ENCODE assay signal across 20 cellular contexts in genomic region chr11:133227674-133228111, GRCh38.
A peak's percentile ranks its signal among the peaks of the same experiment; 100 is the strongest.
DNase-seq lines count a peak whose midpoint lies in the region; ATAC-seq lines count a peak whose summit lies in the region.
"Had no signal": no experiment of that assay in that cellular context is flagged by ENCODE, and none has a peak within 500 bp of the region (broad histone marks: within the 10 kb centered on the region; RNA-seq: fewer than 3 reads in every experiment).

No MANE protein-coding gene starts in this region.

- H3K27ac ChIP-seq in ectodermal cell (ENCODE audit: insufficient read depth, low read depth, low read length, poor library complexity, severe bottlenecking) = peak overlapping the region; percentile 30
- H3K27ac ChIP-seq in caudate nucleus (ENCODE audit: low read depth, low read length) = no peak overlapping the region
- H3K27ac ChIP-seq: 22Rv1, C4-2B, PC-9 had no signal

- DNase-seq in NCI-H1092 (lab: John Stamatoyannopoulos, UW) (peak; percentile 29), NCI-H1092 treated with DMSO at 0.1 percent for 48 hours (lab: John Stamatoyannopoulos, UW) (no peak), NCI-H146 (lab: John Stamatoyannopoulos, UW) (peak; percentile 76), islet precursor cell (peak; percentile 70), caudate nucleus (lab: John Stamatoyannopoulos, UW) (no peak), GM19238 (ENCODE audit: insufficient read length, low spot score) (no peak)
- DNase-seq in naive thymus-derived CD8-positive, alpha-beta T cell = no peak
- DNase-seq: AML-193, DMS79, HCEC 1CT, Kasumi-1, MG63, NCI-H1048, NCI-H187 treated with DMSO at 0.1 percent for 48 hours, NCI-H2171 treated with DMSO at 0.1 percent for 48 hours, NCI-H510A treated with DMSO at 0.1 percent for 48 hours, PC-9 had no signal

- whole genome bisulfite sequencing in ectodermal cell, 2 experiments = 41 to 47% methylated on average over 8 of the region's 8 CpGs

- H3K36me3 ChIP-seq in ectodermal cell (ENCODE audit: control insufficient read depth, insufficient read depth, low read length) = no peaks in the 10 kb centered on the region
- H3K36me3 ChIP-seq: MG63 had no signal

- POLR2A ChIA-PET in naive thymus-derived CD8-positive, alpha-beta T cell (lab: Charles Lee) = no interaction called here

- peaks cover 0 to 4% (median 0%) of the 10 kb centered on the region in 3 donors for H3K36me3 Mint-ChIP-seq in naive thymus-derived CD8-positive, alpha-beta T cell

- peaks cover 0 to 4% (median 0%) of the 10 kb centered on the region in 9 donors for H3K9me3 Mint-ChIP-seq in naive thymus-derived CD8-positive, alpha-beta T cell

- H3K27me3 ChIP-seq in ectodermal cell (ENCODE audit: control insufficient read depth, insufficient read depth, low read length, poor library complexity, severe bottlenecking) = peaks cover 39% of the 10 kb centered on the region
- H3K27me3 ChIP-seq: MG63 had no signal

- H3K4me3 ChIP-seq in ectodermal cell (ENCODE audit: insufficient read depth, low read depth, low read length) = no peak overlapping the region
- H3K4me3 ChIP-seq: MG63, PC-9 had no signal

- H3K4me1 ChIP-seq in ectodermal cell (ENCODE audit: control insufficient read depth, insufficient read depth, low read length) = peaks cover 29% of the 10 kb centered on the region

- no peak for ATAC-seq in naive thymus-derived CD8-positive, alpha-beta T cell

- no peaks in the 10 kb centered on the region for H3K4me1 Mint-ChIP-seq in naive thymus-derived CD8-positive, alpha-beta T cell

- H3K27ac Mint-ChIP-seq in naive thymus-derived CD8-positive, alpha-beta T cell = no peak overlapping the region

- H3K4me3 Mint-ChIP-seq in naive thymus-derived CD8-positive, alpha-beta T cell = no peak overlapping the region

- H3K9me3 ChIP-seq in ectodermal cell (ENCODE audit: control insufficient read depth, low read length) = no peaks in the 10 kb centered on the region
- H3K9me3 ChIP-seq: MG63 had no signal

- peaks cover 0 to 12% (median 5%) of the 10 kb centered on the region in 5 donors for H3K27me3 Mint-ChIP-seq in naive thymus-derived CD8-positive, alpha-beta T cell

Comparison
In these comparisons a context has a peak if more than half of its experiments do, and no peak if none do; other contexts are left out.
1. DNase-seq: peak in NCI-H1092 (single experiment), NCI-H146 (single experiment) and islet precursor cell (single experiment); none in NCI-H1092 treated with DMSO at 0.1 percent for 48 hours (single experiment), caudate nucleus (0 of 61), naive thymus-derived CD8-positive, alpha-beta T cell (0 of 10) and GM19238 (single experiment).